Comparison of ENCODE assay signal across 8 cellular contexts in the genomic region with DNA sequence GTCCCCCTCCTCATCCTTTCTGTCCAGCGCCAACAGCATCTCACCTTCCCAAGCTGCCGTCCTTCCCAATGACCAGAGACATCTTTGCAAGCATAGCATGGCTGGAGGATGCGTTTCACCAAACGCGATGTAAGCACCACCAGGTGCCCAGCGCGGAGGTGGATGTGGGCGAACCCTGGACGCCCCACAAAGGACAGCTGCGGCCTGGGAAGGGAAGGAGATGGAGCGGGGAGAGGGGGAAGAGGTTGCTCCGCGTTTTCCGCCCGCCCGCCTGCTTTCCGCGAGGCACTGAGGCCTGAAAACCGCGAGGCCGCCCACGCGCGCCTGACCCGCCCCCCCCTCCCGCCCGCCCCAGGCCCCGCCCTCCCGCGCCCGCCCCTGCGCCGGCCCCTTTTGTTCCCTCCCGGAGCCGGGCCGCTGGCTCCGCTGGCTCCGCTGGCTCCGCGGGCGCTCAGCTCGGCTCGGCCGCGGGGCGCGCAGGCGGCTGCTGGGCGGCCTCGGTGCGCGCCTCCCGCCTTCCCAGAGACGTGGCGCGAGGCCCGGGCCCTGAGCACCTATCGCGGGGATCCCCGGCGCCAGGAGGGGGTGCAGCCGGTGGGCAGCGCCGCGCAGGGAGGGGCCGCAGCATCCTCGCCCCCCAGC. TPM values are rescaled to one million over a fixed set of nuclear protein-coding genes. Genes with fewer than 3 reads are reported as not detected.
DNase-seq lines count a peak whose midpoint lies in the region; ATAC-seq and TF ChIP-seq lines count a peak whose summit lies in the region.

A gene (plus strand): TSS at position 390 of the 642 bp plus-strand sequence. CDS start 28,140 bp downstream, outside the sequence.

- ATAC-seq in HG03025 (IDR thresholded peaks at IDR 0.05; ENCODE audit: low FRiP score, unreplicated experiment) = peak; percentile 48
- no peak for ATAC-seq in HG03439 (IDR thresholded peaks at IDR 0.05; ENCODE audit: unreplicated experiment)

- DNase-seq in GM12865 (ENCODE audit: low read depth) = peak; percentile 88
- peak; percentile 45 for DNase-seq in NCI-H748 treated with DMSO at 0.1 percent for 48 hours (lab: John Stamatoyannopoulos, UW)
- peak; percentile 92 for DNase-seq in activated CD8-positive, alpha-beta memory T cell treated with anti-CD3 and anti-CD28 coated beads for 24 hours
- peak; percentile 64 for DNase-seq in effector CD8-positive, alpha-beta T cell (lab: John Stamatoyannopoulos, UW)
- peak; percentile 80 to 87 for DNase-seq in lung microvascular endothelial cell (ENCODE audit: low read depth in 2 of 2)
- DNase-seq in stimulated activated CD4-positive, alpha-beta T cell treated with anti-CD3 and anti-CD28 coated beads, TNF-alpha, amount 100 ng/mL, for 1 hour (ENCODE audit: low read depth in 3 of 3, low spot score in 1 of 3) = peak; percentile 24 to 73 (median 64)

- TF ChIP-seq CTCF in GM12865 (IDR thresholded peaks at IDR 0.05; ENCODE audit: insufficient read depth, low read depth, low read length, missing control alignments) = no peak

- H3K4me3 ChIP-seq in GM12865 (ENCODE audit: low read depth, low read length) = peak within 1 kb of the TSS; percentile 98

RNA-seq across cellular contexts. Expression of the gene that starts here (rescaled TPM):
- total RNA-seq in lung microvascular endothelial cell = 28.1 and 42.3 TPM in 2 replicates
